In the genomic region with DNA sequence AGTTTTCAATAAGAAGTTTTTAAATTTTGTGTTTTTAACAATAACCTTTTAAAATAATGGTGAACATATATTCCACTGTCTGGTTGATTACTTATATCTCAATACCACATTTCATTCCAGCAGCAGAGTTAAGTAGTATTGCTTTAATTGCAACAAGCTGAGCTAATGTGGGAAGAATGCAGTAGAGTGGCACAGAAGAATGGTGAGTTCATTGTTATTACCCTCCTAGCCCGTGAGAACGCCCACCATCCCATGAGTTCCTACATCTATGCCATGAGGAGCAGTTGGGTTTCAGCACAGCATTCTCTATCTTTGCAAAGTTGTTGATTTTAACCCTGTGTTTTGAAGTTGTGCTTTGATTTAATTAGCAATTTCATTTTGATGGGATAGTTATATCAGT, we compare ENCODE assay signal across 1 cellular context.
TF ChIP-seq lines count a peak whose summit lies in the region.

No MANE protein-coding gene starts in this region.

TF ChIP-seq in SK-N-SH treated with all-trans-retinoic acid at 6 μM for 48 hours, 23 proteins besides CTCF, POLR2A, EP300 and RAD21 (continued from another document):
- TF ChIP-seq, protein P1, sequence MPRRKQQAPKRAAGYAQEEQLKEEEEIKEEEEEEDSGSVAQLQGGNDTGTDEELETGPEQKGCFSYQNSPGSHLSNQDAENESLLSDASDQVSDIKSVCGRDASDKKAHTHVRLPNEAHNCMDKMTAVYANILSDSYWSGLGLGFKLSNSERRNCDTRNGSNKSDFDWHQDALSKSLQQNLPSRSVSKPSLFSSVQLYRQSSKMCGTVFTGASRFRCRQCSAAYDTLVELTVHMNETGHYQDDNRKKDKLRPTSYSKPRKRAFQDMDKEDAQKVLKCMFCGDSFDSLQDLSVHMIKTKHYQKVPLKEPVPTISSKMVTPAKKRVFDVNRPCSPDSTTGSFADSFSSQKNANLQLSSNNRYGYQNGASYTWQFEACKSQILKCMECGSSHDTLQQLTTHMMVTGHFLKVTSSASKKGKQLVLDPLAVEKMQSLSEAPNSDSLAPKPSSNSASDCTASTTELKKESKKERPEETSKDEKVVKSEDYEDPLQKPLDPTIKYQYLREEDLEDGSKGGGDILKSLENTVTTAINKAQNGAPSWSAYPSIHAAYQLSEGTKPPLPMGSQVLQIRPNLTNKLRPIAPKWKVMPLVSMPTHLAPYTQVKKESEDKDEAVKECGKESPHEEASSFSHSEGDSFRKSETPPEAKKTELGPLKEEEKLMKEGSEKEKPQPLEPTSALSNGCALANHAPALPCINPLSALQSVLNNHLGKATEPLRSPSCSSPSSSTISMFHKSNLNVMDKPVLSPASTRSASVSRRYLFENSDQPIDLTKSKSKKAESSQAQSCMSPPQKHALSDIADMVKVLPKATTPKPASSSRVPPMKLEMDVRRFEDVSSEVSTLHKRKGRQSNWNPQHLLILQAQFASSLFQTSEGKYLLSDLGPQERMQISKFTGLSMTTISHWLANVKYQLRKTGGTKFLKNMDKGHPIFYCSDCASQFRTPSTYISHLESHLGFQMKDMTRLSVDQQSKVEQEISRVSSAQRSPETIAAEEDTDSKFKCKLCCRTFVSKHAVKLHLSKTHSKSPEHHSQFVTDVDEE (CRISPR knock-in tag; IDR thresholded peaks at IDR 0.05): no peak
- TF ChIP-seq TOX (CRISPR knock-in tag; IDR thresholded peaks at IDR 0.05; ENCODE audit: borderline replicate concordance): no peak
- TF ChIP-seq, protein P2, sequence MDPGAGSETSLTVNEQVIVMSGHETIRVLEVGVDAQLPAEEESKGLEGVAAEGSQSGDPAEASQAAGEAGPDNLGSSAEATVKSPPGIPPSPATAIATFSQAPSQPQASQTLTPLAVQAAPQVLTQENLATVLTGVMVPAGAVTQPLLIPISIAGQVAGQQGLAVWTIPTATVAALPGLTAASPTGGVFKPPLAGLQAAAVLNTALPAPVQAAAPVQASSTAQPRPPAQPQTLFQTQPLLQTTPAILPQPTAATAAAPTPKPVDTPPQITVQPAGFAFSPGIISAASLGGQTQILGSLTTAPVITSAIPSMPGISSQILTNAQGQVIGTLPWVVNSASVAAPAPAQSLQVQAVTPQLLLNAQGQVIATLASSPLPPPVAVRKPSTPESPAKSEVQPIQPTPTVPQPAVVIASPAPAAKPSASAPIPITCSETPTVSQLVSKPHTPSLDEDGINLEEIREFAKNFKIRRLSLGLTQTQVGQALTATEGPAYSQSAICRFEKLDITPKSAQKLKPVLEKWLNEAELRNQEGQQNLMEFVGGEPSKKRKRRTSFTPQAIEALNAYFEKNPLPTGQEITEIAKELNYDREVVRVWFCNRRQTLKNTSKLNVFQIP (CRISPR knock-in tag; IDR thresholded peaks at IDR 0.05; ENCODE audit: borderline replicate concordance, low read depth): no peak
- no peak for TF ChIP-seq SNAI2 (CRISPR knock-in tag; IDR thresholded peaks at IDR 0.05)
- TF ChIP-seq, protein P3, sequence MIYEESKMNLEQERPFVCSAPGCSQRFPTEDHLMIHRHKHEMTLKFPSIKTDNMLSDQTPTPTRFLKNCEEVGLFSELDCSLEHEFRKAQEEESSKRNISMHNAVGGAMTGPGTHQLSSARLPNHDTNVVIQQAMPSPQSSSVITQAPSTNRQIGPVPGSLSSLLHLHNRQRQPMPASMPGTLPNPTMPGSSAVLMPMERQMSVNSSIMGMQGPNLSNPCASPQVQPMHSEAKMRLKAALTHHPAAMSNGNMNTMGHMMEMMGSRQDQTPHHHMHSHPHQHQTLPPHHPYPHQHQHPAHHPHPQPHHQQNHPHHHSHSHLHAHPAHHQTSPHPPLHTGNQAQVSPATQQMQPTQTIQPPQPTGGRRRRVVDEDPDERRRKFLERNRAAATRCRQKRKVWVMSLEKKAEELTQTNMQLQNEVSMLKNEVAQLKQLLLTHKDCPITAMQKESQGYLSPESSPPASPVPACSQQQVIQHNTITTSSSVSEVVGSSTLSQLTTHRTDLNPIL (CRISPR knock-in tag; IDR thresholded peaks at IDR 0.05; ENCODE audit: low read depth): no peak
- no peak for TF ChIP-seq ZC3H10 (CRISPR knock-in tag; IDR thresholded peaks at IDR 0.05)
- TF ChIP-seq ZNF8 (CRISPR knock-in tag; IDR thresholded peaks at IDR 0.05): no peak
- no peak for TF ChIP-seq ZFP3 (CRISPR knock-in tag; IDR thresholded peaks at IDR 0.05)
- no peak for TF ChIP-seq PPARA (CRISPR knock-in tag; IDR thresholded peaks at IDR 0.05; ENCODE audit: borderline replicate concordance)
- no peak for TF ChIP-seq ZNF565 (CRISPR knock-in tag; conservative IDR thresholded peaks at IDR 0.05; ENCODE audit: low read depth)
- TF ChIP-seq, protein P4, sequence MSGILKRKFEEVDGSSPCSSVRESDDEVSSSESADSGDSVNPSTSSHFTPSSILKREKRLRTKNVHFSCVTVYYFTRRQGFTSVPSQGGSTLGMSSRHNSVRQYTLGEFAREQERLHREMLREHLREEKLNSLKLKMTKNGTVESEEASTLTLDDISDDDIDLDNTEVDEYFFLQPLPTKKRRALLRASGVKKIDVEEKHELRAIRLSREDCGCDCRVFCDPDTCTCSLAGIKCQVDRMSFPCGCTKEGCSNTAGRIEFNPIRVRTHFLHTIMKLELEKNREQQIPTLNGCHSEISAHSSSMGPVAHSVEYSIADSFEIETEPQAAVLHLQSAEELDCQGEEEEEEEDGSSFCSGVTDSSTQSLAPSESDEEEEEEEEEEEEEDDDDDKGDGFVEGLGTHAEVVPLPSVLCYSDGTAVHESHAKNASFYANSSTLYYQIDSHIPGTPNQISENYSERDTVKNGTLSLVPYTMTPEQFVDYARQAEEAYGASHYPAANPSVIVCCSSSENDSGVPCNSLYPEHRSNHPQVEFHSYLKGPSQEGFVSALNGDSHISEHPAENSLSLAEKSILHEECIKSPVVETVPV (CRISPR knock-in tag; IDR thresholded peaks at IDR 0.05): no peak
- TF ChIP-seq, protein P5, sequence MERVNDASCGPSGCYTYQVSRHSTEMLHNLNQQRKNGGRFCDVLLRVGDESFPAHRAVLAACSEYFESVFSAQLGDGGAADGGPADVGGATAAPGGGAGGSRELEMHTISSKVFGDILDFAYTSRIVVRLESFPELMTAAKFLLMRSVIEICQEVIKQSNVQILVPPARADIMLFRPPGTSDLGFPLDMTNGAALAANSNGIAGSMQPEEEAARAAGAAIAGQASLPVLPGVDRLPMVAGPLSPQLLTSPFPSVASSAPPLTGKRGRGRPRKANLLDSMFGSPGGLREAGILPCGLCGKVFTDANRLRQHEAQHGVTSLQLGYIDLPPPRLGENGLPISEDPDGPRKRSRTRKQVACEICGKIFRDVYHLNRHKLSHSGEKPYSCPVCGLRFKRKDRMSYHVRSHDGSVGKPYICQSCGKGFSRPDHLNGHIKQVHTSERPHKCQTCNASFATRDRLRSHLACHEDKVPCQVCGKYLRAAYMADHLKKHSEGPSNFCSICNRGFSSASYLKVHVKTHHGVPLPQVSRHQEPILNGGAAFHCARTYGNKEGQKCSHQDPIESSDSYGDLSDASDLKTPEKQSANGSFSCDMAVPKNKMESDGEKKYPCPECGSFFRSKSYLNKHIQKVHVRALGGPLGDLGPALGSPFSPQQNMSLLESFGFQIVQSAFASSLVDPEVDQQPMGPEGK (CRISPR knock-in tag; IDR thresholded peaks at IDR 0.05; ENCODE audit: borderline replicate concordance): no peak
- TF ChIP-seq RARB (CRISPR knock-in tag; IDR thresholded peaks at IDR 0.05): no peak
- TF ChIP-seq ZFP30 (CRISPR knock-in tag; IDR thresholded peaks at IDR 0.05): no peak
- no peak for TF ChIP-seq GLIS3 (CRISPR knock-in tag; IDR thresholded peaks at IDR 0.05)
